ENCODE assay signal across 2 cellular contexts in the genomic region with DNA sequence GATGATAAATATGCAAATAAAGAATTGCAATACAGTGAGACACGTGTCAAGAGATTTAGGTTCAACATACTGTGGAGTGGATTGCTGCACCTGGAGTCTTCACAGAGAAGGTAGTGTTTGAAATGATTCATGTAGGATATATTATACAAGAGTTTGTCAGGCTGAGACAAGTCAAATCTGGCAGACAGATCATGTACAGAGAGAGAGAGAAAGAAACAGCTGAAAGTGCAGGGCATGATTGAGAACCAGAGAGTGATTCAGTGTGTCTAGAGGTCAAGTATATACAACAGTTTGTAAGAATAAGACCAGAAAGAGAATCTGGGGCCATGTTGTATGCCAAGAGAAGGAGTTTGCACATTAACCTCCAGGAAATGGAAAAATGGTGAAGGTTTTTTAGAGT.
TF ChIP-seq lines count a peak whose summit lies in the region.

No MANE protein-coding gene starts in this region.

TF ChIP-seq in IMR-90, 13 proteins besides CTCF, POLR2A, EP300 and RAD21:
- no peak for TF ChIP-seq BHLHE40 (IDR thresholded peaks at IDR 0.05; ENCODE audit: low read depth, low read length)
- TF ChIP-seq FOS (IDR thresholded peaks at IDR 0.05; ENCODE audit: low read depth, low read length): no peak
- TF ChIP-seq USF2 (IDR thresholded peaks at IDR 0.05; ENCODE audit: low read depth, low read length): no peak
- TF ChIP-seq CHD1 (IDR thresholded peaks at IDR 0.05; ENCODE audit: low read depth, low read length): no peak
- no peak for TF ChIP-seq NFE2L2 (IDR thresholded peaks at IDR 0.05; ENCODE audit: low read depth, low read length)
- TF ChIP-seq MAZ (IDR thresholded peaks at IDR 0.05; ENCODE audit: borderline replicate concordance, low read depth, low read length): no peak
- TF ChIP-seq CEBPB (IDR thresholded peaks at IDR 0.05; ENCODE audit: low read depth, low read length): no peak
- no peak for TF ChIP-seq RCOR1 (IDR thresholded peaks at IDR 0.05; ENCODE audit: insufficient replicate concordance, low read length)
TF ChIP-seq in IMR-90: peak in this region for 0.

TF ChIP-seq in GM12878, 131 proteins besides CTCF, POLR2A, EP300 and RAD21:
- no peak for TF ChIP-seq CREM (IDR thresholded peaks at IDR 0.05; ENCODE audit: low read depth)
- TF ChIP-seq MXI1 (IDR thresholded peaks at IDR 0.05; ENCODE audit: low read depth, low read length): no peak
- no peak for TF ChIP-seq ZBTB40 (IDR thresholded peaks at IDR 0.05; ENCODE audit: borderline replicate concordance)
- no peak for TF ChIP-seq JUND (IDR thresholded peaks at IDR 0.05; ENCODE audit: low read depth, low read length)
- no peak for TF ChIP-seq SUPT20H (IDR thresholded peaks at IDR 0.05; ENCODE audit: borderline replicate concordance, control insufficient read depth, low read depth, low read length)
- no peak for TF ChIP-seq CUX1 (IDR thresholded peaks at IDR 0.05; ENCODE audit: insufficient replicate concordance, low read depth, low read length)
- no peak for TF ChIP-seq TCF7 (IDR thresholded peaks at IDR 0.05; ENCODE audit: borderline replicate concordance)
- no peak for TF ChIP-seq PRDM15 (CRISPR knock-in tag; IDR thresholded peaks at IDR 0.05)
- no peak for TF ChIP-seq POLR2AphosphoS2 (IDR thresholded peaks at IDR 0.05; ENCODE audit: low read depth, low read length)
- no peak for TF ChIP-seq RCOR1 (conservative IDR thresholded peaks at IDR 0.05; ENCODE audit: low read depth, low read length)
- TF ChIP-seq CEBPB (IDR thresholded peaks at IDR 0.05; ENCODE audit: borderline replicate concordance in 1 of 2, low read depth in 2 of 2, low read length in 2 of 2): no peak
